1 cellular context compared by ENCODE assay signal in genomic region chr1:52631759-52632331, GRCh38.
TF ChIP-seq lines count a peak whose summit lies in the region.

No MANE protein-coding gene starts in this region.

TF ChIP-seq in H1, 55 proteins besides CTCF, POLR2A, EP300 and RAD21:
- TF ChIP-seq USF2 (IDR thresholded peaks at IDR 0.05; ENCODE audit: low read length) (no peak), ATF2 (IDR thresholded peaks at IDR 0.05; ENCODE audit: low read length) (no peak), JUND (IDR thresholded peaks at IDR 0.05; ENCODE audit: low read length) (no peak), YY1 (IDR thresholded peaks at IDR 0.05; ENCODE audit: low read depth, low read length) (no peak), TAF1 (IDR thresholded peaks at IDR 0.05; ENCODE audit: low read depth, low read length) (no peak), E2F6 (IDR thresholded peaks at IDR 0.05) (no peak), SP1 (IDR thresholded peaks at IDR 0.05; ENCODE audit: low read depth, low read length) (no peak), TEAD4 (IDR thresholded peaks at IDR 0.05; ENCODE audit: low read depth, low read length) (no peak), EGR1 (IDR thresholded peaks at IDR 0.05; ENCODE audit: borderline replicate concordance, low read depth, low read length) (no peak), KDM1A (IDR thresholded peaks at IDR 0.05; ENCODE audit: borderline replicate concordance, low read length) (no peak), BACH1 (IDR thresholded peaks at IDR 0.05; ENCODE audit: low read length) (no peak)
TF ChIP-seq in H1: peak in this region for 0.
